Comparison of ENCODE assay signal across 8 cellular contexts in the genomic region with DNA sequence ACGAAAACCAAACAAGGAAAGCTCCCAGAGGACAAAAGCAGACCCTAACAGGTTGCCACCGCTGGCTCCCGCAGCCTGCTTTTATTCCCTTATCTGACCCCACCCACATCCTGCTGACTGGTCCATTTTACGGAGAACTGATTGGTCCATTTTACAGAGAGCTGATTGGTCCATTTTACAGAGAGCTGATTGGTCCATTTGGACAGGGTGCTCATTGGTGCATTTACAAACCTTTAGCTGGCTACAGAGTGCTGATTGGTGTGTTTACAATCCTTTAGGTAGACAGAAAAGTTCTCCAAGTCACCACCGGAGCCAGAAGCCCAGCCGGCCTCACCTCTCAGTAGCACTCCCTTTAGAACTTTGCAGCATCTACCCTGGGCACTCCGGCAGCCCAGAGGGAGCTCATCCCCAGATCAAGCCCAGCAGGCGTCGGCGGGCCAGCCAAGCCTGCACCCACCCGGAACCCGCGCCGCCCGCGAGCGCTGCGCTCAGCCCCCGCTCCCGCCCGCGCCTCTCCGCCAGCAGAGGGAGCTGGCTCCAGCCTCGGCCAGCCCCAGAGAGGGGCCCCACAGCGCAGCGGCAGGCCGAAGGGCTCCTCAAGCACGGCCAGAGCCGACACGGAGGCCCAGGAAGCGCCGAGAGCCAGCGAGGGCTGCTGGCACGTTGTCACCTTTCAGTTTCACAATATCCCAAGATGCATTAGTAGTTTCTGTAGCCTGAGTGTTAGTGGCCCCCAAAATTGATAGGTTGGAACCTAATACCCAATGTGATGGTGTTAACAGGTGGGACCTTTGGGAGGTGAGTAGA. TPM values are rescaled to one million over a fixed set of nuclear protein-coding genes. Genes with fewer than 3 reads are reported as not detected.
DNase-seq lines count a peak whose midpoint lies in the region; ATAC-seq and TF ChIP-seq lines count a peak whose summit lies in the region.

No MANE protein-coding gene starts in this region.

- no peaks in the 10 kb centered on the region for H3K9me3 ChIP-seq in hepatocyte (ENCODE audit: low read depth)

- H3K4me3 ChIP-seq in hepatocyte: no peak overlapping the region

- in situ Hi-C loops in GM13976 (cut with MboI; ENCODE audit: low sequenced_read_pairs, unreplicated experiment): no loop called here

- WGBS in hepatocyte (ENCODE audit: low lambda C conversion rate, missing lambda C conversion rate): 34% methylated on average over 24 of the region's 34 CpGs

- no peaks in the 10 kb centered on the region for H3K36me3 Mint-ChIP-seq in activated naive CD4-positive, alpha-beta T cell treated with anti-CD3 and anti-CD28 coated beads, Interleukin-2, amount 10 ng/mL, durations not matched to agents 7 days and 5 days

- H3K27me3 Mint-ChIP-seq in activated naive CD4-positive, alpha-beta T cell treated with anti-CD3 and anti-CD28 coated beads, Interleukin-2, amount 10 ng/mL, durations not matched to agents 7 days and 5 days: peaks cover 22% of the 10 kb centered on the region

- no peaks in the 10 kb centered on the region for H3K9me2 ChIP-seq in hepatocyte (replicated peaks; ENCODE audit: insufficient read depth)

- no peaks in the 10 kb centered on the region for H3K36me3 ChIP-seq in hepatocyte (replicated peaks; ENCODE audit: insufficient read depth, low read depth)

- no peaks in the 10 kb centered on the region for H4K20me1 ChIP-seq in hepatocyte (ENCODE audit: insufficient read depth, poor library complexity, severe bottlenecking)

- H3K27ac Mint-ChIP-seq in activated naive CD4-positive, alpha-beta T cell treated with anti-CD3 and anti-CD28 coated beads, Interleukin-2, amount 10 ng/mL, durations not matched to agents 7 days and 5 days: no peak overlapping the region

- ATAC-seq in HG02763 (IDR thresholded peaks at IDR 0.05; ENCODE audit: unreplicated experiment): peak; percentile 73

- H3K27ac ChIP-seq in hepatocyte: peak overlapping the region; percentile 28

- H3K9me3 Mint-ChIP-seq in activated naive CD4-positive, alpha-beta T cell treated with anti-CD3 and anti-CD28 coated beads, Interleukin-2, amount 10 ng/mL, durations not matched to agents 7 days and 5 days: peaks cover 5% of the 10 kb centered on the region

- H3K79me2 ChIP-seq in hepatocyte: no peaks in the 10 kb centered on the region

- DNase-seq in GM13976 (ENCODE audit: low spot score): peak; percentile 58
- DNase-seq in SHP77 (lab: John Stamatoyannopoulos, UW): peak; percentile 66 to 82
- DNase-seq in activated naive CD4-positive, alpha-beta T cell treated with anti-CD3 and anti-CD28 coated beads, Interleukin-2, amount 10 ng/mL, durations not matched to agents 7 days and 5 days: peak; percentile 67
- DNase-seq in hepatocyte (ENCODE audit: low spot score): peak; percentile 83
- peak; percentile 53 to 65 for DNase-seq in stimulated activated CD4-positive, alpha-beta T cell treated with anti-CD3 and anti-CD28 coated beads, Interleukin-2, amount 100 ng/mL, for 24 hours
- no peak for DNase-seq in GDM1 (lab: John Stamatoyannopoulos, UW)
- no peak for DNase-seq in GM19240 (ENCODE audit: insufficient read length, low spot score)

- TF ChIP-seq CTCF in GM13976 (IDR thresholded peaks at IDR 0.05; ENCODE audit: borderline replicate concordance, control extremely low read depth, extremely low read depth, insufficient read depth, missing control alignments) (peak; percentile 50), hepatocyte (IDR thresholded peaks at IDR 0.05; ENCODE audit: poor library complexity) (peak; percentile 80)

- CTCF ChIA-PET in activated naive CD4-positive, alpha-beta T cell treated with anti-CD3 and anti-CD28 coated beads, Interleukin-2, amount 10 ng/mL, durations not matched to agents 7 days and 5 days (lab: Charles Lee): interaction anchor here (0.8 to 2.5 kb wide), 20 partner anchors 8 to 273 kb away, joined by 3 to 9 read pairs (median 4); no protein-coding TSS in a partner anchor

- peak overlapping the region; percentile 73 for H3K4me2 ChIP-seq in hepatocyte

- peaks cover 5% of the 10 kb centered on the region for H3K4me1 ChIP-seq in hepatocyte (ENCODE audit: insufficient read depth)

- peaks cover 10% of the 10 kb centered on the region for H3K4me1 Mint-ChIP-seq in activated naive CD4-positive, alpha-beta T cell treated with anti-CD3 and anti-CD28 coated beads, Interleukin-2, amount 10 ng/mL, durations not matched to agents 7 days and 5 days

- H2AFZ ChIP-seq in hepatocyte: peak overlapping the region; percentile 32

- H3K27me3 ChIP-seq in hepatocyte: no peaks in the 10 kb centered on the region

- peak overlapping the region; percentile 59 for H3K4me3 Mint-ChIP-seq in activated naive CD4-positive, alpha-beta T cell treated with anti-CD3 and anti-CD28 coated beads, Interleukin-2, amount 10 ng/mL, durations not matched to agents 7 days and 5 days

RNA-seq across cellular contexts. Expression of gene CLPTM1L, which starts 35.3 kb away (rescaled TPM):
- total RNA-seq in hepatocyte: 99.3 and 130 TPM in 2 replicates
- 129 and 143 TPM in 2 replicates for polyA plus RNA-seq in hepatocyte

Comparison
In these comparisons a context has a peak if more than half of its experiments do, and no peak if none do; other contexts are left out.
1. DNase-seq: peak in GM13976 (single experiment), SHP77 (2 of 2), activated naive CD4-positive, alpha-beta T cell treated with anti-CD3 and anti-CD28 coated beads, Interleukin-2, amount 10 ng/mL, durations not matched to agents 7 days and 5 days (single experiment), hepatocyte (single experiment) and stimulated activated CD4-positive, alpha-beta T cell treated with anti-CD3 and anti-CD28 coated beads, Interleukin-2, amount 100 ng/mL, for 24 hours (2 of 2); none in GDM1 (single experiment) and GM19240 (single experiment).